In genomic region chr2:42792583-42793313, GRCh38 we compare ENCODE assay signal across 9 cellular contexts. TPM values are rescaled to one million over a fixed set of nuclear protein-coding genes. Genes with fewer than 3 reads are reported as not detected.
DNase-seq lines count a peak whose midpoint lies in the region; ATAC-seq and TF ChIP-seq lines count a peak whose summit lies in the region.
"Had no signal": no experiment of that assay in that cellular context is flagged by ENCODE, and none has a peak within 500 bp of the region (broad histone marks: within the 10 kb centered on the region; RNA-seq: fewer than 3 reads in every experiment).

HAAO (minus strand) TSS chr2:42792583; CDS start chr2:42792536, 47 bp downstream.

- peak in 2 of 3 experiments; percentile 38 to 41 for TF ChIP-seq CTCF in ascending aorta (IDR thresholded peaks at IDR 0.05)

- peak; percentile 29 for ATAC-seq in HG03025 (IDR thresholded peaks at IDR 0.05; ENCODE audit: low FRiP score, unreplicated experiment)

- no peak for DNase-seq in T-helper 1 cell
- DNase-seq in ascending aorta (ENCODE audit: low spot score in 2 of 2), result peak in 1 of 2 donors; percentile 83
- DNase-seq in NCI-H1105 treated with DMSO at 0.1 percent for 48 hours (lab: John Stamatoyannopoulos, UW), result no peak
- DNase-seq in DMS153 treated with DMSO at 0.1 percent for 48 hours (lab: John Stamatoyannopoulos, UW; ENCODE audit: unreplicated experiment), result no peak

- H3K4me3 ChIP-seq in ascending aorta (peak within 1 kb of the TSS; percentile 71 to 81), iPS-20b (ENCODE audit: low read length) (peak within 1 kb of the TSS; percentile 80), skeletal muscle tissue (ENCODE audit: low read length in 3 of 3) (peak within 1 kb of the TSS; percentile 59 to 80 (median 67))

- intact Hi-C loops in ascending aorta (cut with DNase I), result loop anchor here (1.0 to 10.0 kb wide), 2 partner anchors 18 to 228 kb away; partner anchors contain the start of gene MTA3

- no peaks in the 10 kb centered on the region for H3K36me3 ChIP-seq in ascending aorta
- H3K36me3 ChIP-seq in iPS-20b (ENCODE audit: insufficient read depth, low read depth, low read length), result no peaks in the 10 kb centered on the region
- no peaks in the 10 kb centered on the region for H3K36me3 ChIP-seq in skeletal muscle tissue (ENCODE audit: control insufficient read depth in 3 of 3, insufficient read depth in 3 of 3, low read length in 3 of 3)

- no peak within 1 kb of the TSS for H3K27ac Mint-ChIP-seq in T-helper 1 cell treated with Interleukin-12 subunit alpha and Interleukin-12 subunit beta and Interleukin-4 antibody, amounts not matched to agents 30 μg/mL and 1 μg/mL, for 36 hours

- peak within 1 kb of the TSS; percentile 77 for H3K4me3 Mint-ChIP-seq in T-helper 1 cell treated with Interleukin-12 subunit alpha and Interleukin-12 subunit beta and Interleukin-4 antibody, amounts not matched to agents 30 μg/mL and 1 μg/mL, for 36 hours

- H3K27me3 Mint-ChIP-seq in T-helper 1 cell treated with Interleukin-12 subunit alpha and Interleukin-12 subunit beta and Interleukin-4 antibody, amounts not matched to agents 30 μg/mL and 1 μg/mL, for 36 hours (ENCODE audit: low read depth), result peaks cover 46% of the 10 kb centered on the region

- H3K9me3 Mint-ChIP-seq in T-helper 1 cell treated with Interleukin-12 subunit alpha and Interleukin-12 subunit beta and Interleukin-4 antibody, amounts not matched to agents 30 μg/mL and 1 μg/mL, for 36 hours, result no peaks in the 10 kb centered on the region

- peaks cover 3% of the 10 kb centered on the region for H3K36me3 Mint-ChIP-seq in T-helper 1 cell treated with Interleukin-12 subunit alpha and Interleukin-12 subunit beta and Interleukin-4 antibody, amounts not matched to agents 30 μg/mL and 1 μg/mL, for 36 hours (ENCODE audit: low read depth)

- H3K27ac ChIP-seq in ascending aorta (peak within 1 kb of the TSS; percentile 91 to 97), iPS-20b (ENCODE audit: low read length) (no peak within 1 kb of the TSS), skeletal muscle tissue (ENCODE audit: low read depth, low read length) (peak within 1 kb of the TSS; percentile 76)

- peak within 1 kb of the TSS; percentile 78; the same call in 1 of the 2 replicates for H3K9ac ChIP-seq in iPS-20b (ENCODE audit: low read depth, low read length)
- H3K9ac ChIP-seq in skeletal muscle tissue (ENCODE audit: low read depth in 1 of 3, low read length in 3 of 3), result peak within 1 kb of the TSS; percentile 63 to 79 (median 75)

- peaks cover 5 to 30% of the 10 kb centered on the region in 2 donors for H3K4me1 ChIP-seq in ascending aorta
- peaks cover 11% of the 10 kb centered on the region; the same call in 1 of the 2 replicates for H3K4me1 ChIP-seq in iPS-20b (ENCODE audit: insufficient read depth, low read length)
- peaks cover 8 to 13% (median 12%) of the 10 kb centered on the region in 3 donors for H3K4me1 ChIP-seq in skeletal muscle tissue (ENCODE audit: control insufficient read depth in 3 of 3, insufficient read depth in 3 of 3, low read length in 3 of 3)

- no peaks in the 10 kb centered on the region for H3K27me3 ChIP-seq in ascending aorta
- H3K27me3 ChIP-seq in iPS-20b (ENCODE audit: insufficient read depth, low read length), result peaks cover 32% of the 10 kb centered on the region
- peaks cover 3 to 29% (median 4%) of the 10 kb centered on the region in 3 donors for H3K27me3 ChIP-seq in skeletal muscle tissue (ENCODE audit: control insufficient read depth in 3 of 3, insufficient read depth in 3 of 3, low read length in 3 of 3)

- H3K9me3 ChIP-seq in ascending aorta, result no peaks in the 10 kb centered on the region
- H3K9me3 ChIP-seq in iPS-20b (ENCODE audit: insufficient read depth, low read depth, low read length), result no peaks in the 10 kb centered on the region
- no peaks in the 10 kb centered on the region for H3K9me3 ChIP-seq in skeletal muscle tissue (ENCODE audit: control insufficient read depth in 3 of 3, low read length in 3 of 3)

- peaks cover 20% of the 10 kb centered on the region for H3K4me1 Mint-ChIP-seq in T-helper 1 cell treated with Interleukin-12 subunit alpha and Interleukin-12 subunit beta and Interleukin-4 antibody, amounts not matched to agents 30 μg/mL and 1 μg/mL, for 36 hours (ENCODE audit: low read depth)

RNA-seq across cellular contexts. Expression of gene HAAO, which starts in this region (rescaled TPM):
- total RNA-seq in ascending aorta (7.2 TPM), skeletal muscle tissue (4.2 TPM)
- total RNA-seq: Daoy had no signal
